8 cellular contexts compared by ENCODE assay signal in genomic region chr20:17570347-17571152, GRCh38. TPM values are rescaled to one million over a fixed set of nuclear protein-coding genes. Genes with fewer than 3 reads are reported as not detected.
A peak's percentile ranks its signal among the peaks of the same experiment; 100 is the strongest.
DNase-seq lines count a peak whose midpoint lies in the region; ATAC-seq and TF ChIP-seq lines count a peak whose summit lies in the region.

No MANE protein-coding gene starts in this region.

- H3K27ac ChIP-seq in OCI-LY1 (ENCODE audit: low read depth, low read length, poor library complexity, severe bottlenecking): peak overlapping the region; percentile 66
- peak overlapping the region; percentile 9 for H3K27ac ChIP-seq in adipose tissue (ENCODE audit: low read depth, low read length)

- ATAC-seq in GM19328 (IDR thresholded peaks at IDR 0.05; ENCODE audit: unreplicated experiment) (peak; percentile 27), HG03354 (IDR thresholded peaks at IDR 0.05; ENCODE audit: poor library complexity, severe bottlenecking, unreplicated experiment) (peak; percentile 51), omental fat pad (ENCODE audit: low FRiP score) (peak; percentile 58)

- TF ChIP-seq CTCF in OCI-LY1 (IDR thresholded peaks at IDR 0.05; ENCODE audit: low read length) (peak; percentile 23; the same call in 1 of the 2 replicates), omental fat pad (IDR thresholded peaks at IDR 0.05) (no peak)

- 0 out of 2 replicates have a peak overlapping the region, but pooled peaks have one; percentile 8 for H2AFZ ChIP-seq in OCI-LY1 (ENCODE audit: low read length)

- H3K79me2 ChIP-seq in OCI-LY1 (ENCODE audit: insufficient read depth, low read length): peaks cover 7% of the 10 kb centered on the region; the same call in 1 of the 2 replicates

- DNase-seq in Caki2 (ENCODE audit: low read depth): peak; percentile 68
- DNase-seq in cardiac septum (ENCODE audit: low spot score): peak; percentile 78
- DNase-seq in omental fat pad (ENCODE audit: low spot score): no peak
- DNase-seq in NCI-H2107 treated with DMSO at 0.1 percent for 48 hours (lab: John Stamatoyannopoulos, UW; ENCODE audit: unreplicated experiment): no peak

- in situ Hi-C loops in Caki2 (cut with HindIII; ENCODE audit: low pct_unique_long_range_greater_than_20kb, low sequenced_read_pairs): no loop called here

- intact Hi-C loops in cardiac septum (cut with DNase I): loop anchor here (5.0 kb wide), 1 partner anchor 42 kb away; no protein-coding TSS in a partner anchor

- H3K9me2 ChIP-seq in OCI-LY1 (ENCODE audit: low read depth, low read length): no peaks in the 10 kb centered on the region

- no peaks in the 10 kb centered on the region; the same call in 1 of the 2 replicates for H4K20me1 ChIP-seq in OCI-LY1 (ENCODE audit: insufficient read depth, low read length)

- WGBS in adipose tissue, 3 donors: 1% methylated on average over 43 of the region's 43 CpGs

- no peaks in the 10 kb centered on the region; the same call in 1 of the 2 replicates for H3F3A ChIP-seq in OCI-LY1 (ENCODE audit: insufficient read depth, low read length)

- H3K4me1 ChIP-seq in OCI-LY1 (ENCODE audit: insufficient read depth, low read length, severe bottlenecking): peaks cover 30% of the 10 kb centered on the region

- peak overlapping the region; percentile 98 for H3K4me2 ChIP-seq in OCI-LY1 (ENCODE audit: low read length)

- no peaks in the 10 kb centered on the region for H3K9me3 ChIP-seq in OCI-LY1 (ENCODE audit: low read length)

- H3K27me3 ChIP-seq in OCI-LY1 (ENCODE audit: insufficient read depth, low read length): no peaks in the 10 kb centered on the region

- peak overlapping the region; percentile 81 for H3K9ac ChIP-seq in OCI-LY1 (ENCODE audit: low read length)

- no peaks in the 10 kb centered on the region for H3K36me3 ChIP-seq in OCI-LY1 (ENCODE audit: insufficient read depth, low read length)

- peak overlapping the region; percentile 88 for H3K4me3 ChIP-seq in OCI-LY1 (ENCODE audit: low read depth, low read length, poor library complexity, severe bottlenecking)

RNA-seq across cellular contexts. Expression of gene DSTN, which starts 0.7 kb away (rescaled TPM):
- total RNA-seq in Caki2 (2014; rRNA removed; shearing (Covaris generic); ENCODE audit: low replicate concordance): 935 and 1,047 TPM in 2 replicates
- polyA plus RNA-seq in adipose tissue: 100 to 1,000 TPM; 200 to 487 (median 295) TPM
- total RNA-seq in cardiac septum (569 TPM), omental fat pad (100 to 1,000 TPM; 147 to 228 (median 170) TPM)

RNA-seq across cellular contexts. Expression of gene BFSP1, which starts 39.4 kb away (rescaled TPM):
- total RNA-seq in Caki2 (2014; rRNA removed; shearing (Covaris generic); ENCODE audit: low replicate concordance): 26.7 and 37.0 TPM in 2 replicates
- polyA plus RNA-seq in adipose tissue: 1 to 10 TPM in 2 of 3 donors, under 1 TPM in 1; 0.68 to 1.3 (median 1.0) TPM
- total RNA-seq in cardiac septum (0.83 TPM), omental fat pad (1 to 10 TPM in 2 of 4 donors, under 1 TPM in 2; 0.38 to 2.0 (median 0.98) TPM)

Comparison
In these comparisons a context has a peak if more than half of its experiments do, and no peak if none do; other contexts are left out.
1. DNase-seq: peak in Caki2 (single experiment) and cardiac septum (single experiment); none in omental fat pad (single experiment) and NCI-H2107 treated with DMSO at 0.1 percent for 48 hours (single experiment).
2. Peak in every context shown above with its lines, with median percentiles within 50 percentile points of each other: ATAC-seq.